Comparison of ENCODE assay signal across 1 cellular context in genomic region chr1:156104065-156104810, GRCh38.
TF ChIP-seq lines count a peak whose summit lies in the region.

No MANE protein-coding gene starts in this region.

TF ChIP-seq in HCT116, 20 proteins besides CTCF, POLR2A, EP300 and RAD21 (continued from another document):
- TF ChIP-seq MAX (IDR thresholded peaks at IDR 0.05) (no peak), EZH2 (IDR thresholded peaks at IDR 0.05) (no peak), SRF (IDR thresholded peaks at IDR 0.05; ENCODE audit: low read depth) (no peak), CEBPB (IDR thresholded peaks at IDR 0.05; ENCODE audit: low read depth) (no peak), YY1 (IDR thresholded peaks at IDR 0.05; ENCODE audit: extremely low read depth, insufficient replicate concordance, low read depth, low read length) (no peak), JUND (IDR thresholded peaks at IDR 0.05) (no peak)
TF ChIP-seq in HCT116: peak in this region for 0.
